Comparison of ENCODE assay signal across 27 cellular contexts in genomic region chr7:20227291-20227795, GRCh38.
"Had no signal": no experiment of that assay in that cellular context is flagged by ENCODE, and none has a peak within 500 bp of the region (broad histone marks: within the 10 kb centered on the region; RNA-seq: fewer than 3 reads in every experiment).

No MANE protein-coding gene starts in this region.

- DNase-seq: activated B cell treated with CpG ODN at 0.5 μM for 24 hours; activated CD4-positive, alpha-beta memory T cell treated with anti-CD3 and anti-CD28 coated beads for 36 hours; activated CD4-positive, alpha-beta T cell treated with anti-CD3 and anti-CD28 coated beads for 1 hour; activated CD4-positive, alpha-beta T cell treated with anti-CD3 and anti-CD28 coated beads, Interleukin-2, amount 10 ng/mL, durations not matched to agents 7 days and 5 days; activated CD8-positive, alpha-beta memory T cell treated with anti-CD3 and anti-CD28 coated beads for 24 hours; activated effector memory CD4-positive, alpha-beta T cell treated with anti-CD3 and anti-CD28 coated beads, Interleukin-2, amount 50 U/mL, for 16 hours; activated naive CD4-positive, alpha-beta T cell treated with Interleukin-2 at 50 U/mL for 16 hours; activated naive CD8-positive, alpha-beta T cell treated with anti-CD3 and anti-CD28 coated beads, Interleukin-2, amount 50 U/mL, for 24 hours; activated T-cell treated with anti-CD3 and anti-CD28 coated beads, Interleukin-2, amount 50 U/mL, for 4 hours; amygdala; brain microvascular endothelial cell; cerebellar nuclear complex; KG1; MG63; NCI-H1105 treated with DMSO at 0.1 percent for 48 hours; NCI-H1436 treated with DMSO at 0.1 percent for 48 hours; NCI-H187; NCI-H2081 treated with DMSO at 0.1 percent for 48 hours; NCI-H446; NCI-H774; NK-92 treated with Interleukin-12 subunit alpha and Interleukin-12 subunit beta, amount 100 ng/mL, for 24 hours; OCI-M1; Peyer's patch; SHP77 treated with DMSO at 0.1 percent for 48 hours; T-helper 17 cell; T-helper 9 cell had no signal

- ATAC-seq: activated naive CD4-positive, alpha-beta T cell treated with anti-CD3 and anti-CD28 coated beads, Interleukin-2, amount 50 U/mL, for 72 hours; activated naive CD8-positive, alpha-beta T cell treated with anti-CD3 and anti-CD28 coated beads, Interleukin-2, amount 50 U/mL, for 24 hours; activated T-cell treated with anti-CD3 and anti-CD28 coated beads, Interleukin-2, amount 50 U/mL, for 4 hours; T-helper 17 cell had no signal

- H3K27me3 ChIP-seq: brain microvascular endothelial cell, MG63, Peyer's patch had no signal

- H3K4me3 ChIP-seq: MG63, Peyer's patch had no signal

- H3K36me3 ChIP-seq: brain microvascular endothelial cell, MG63, Peyer's patch had no signal

- H3K9me3 ChIP-seq: MG63, Peyer's patch had no signal

- H3K4me1 ChIP-seq: Peyer's patch had no signal
